Comparison of ENCODE assay signal across 9 cellular contexts in the genomic region with DNA sequence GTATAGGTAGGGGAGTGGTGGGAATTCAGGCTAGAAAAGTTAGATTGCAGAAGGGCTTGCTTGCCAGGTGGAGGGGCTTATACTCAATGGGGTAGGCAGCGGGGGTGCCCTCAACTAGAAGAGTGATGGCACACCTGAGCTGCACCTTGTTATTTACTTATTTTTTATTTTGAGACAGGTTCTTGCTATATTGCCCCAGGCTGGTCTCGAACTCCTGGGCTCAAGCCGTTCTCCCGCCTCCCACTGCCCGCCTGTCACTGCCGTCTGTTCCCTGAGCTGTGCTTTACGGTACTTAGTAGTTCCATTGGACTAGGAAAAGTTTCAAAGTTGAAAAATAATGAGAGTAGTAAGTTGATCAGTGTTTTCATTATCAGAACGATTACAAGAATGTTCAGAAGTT. TPM values are rescaled to one million over a fixed set of nuclear protein-coding genes. Genes with fewer than 3 reads are reported as not detected.
A peak's percentile ranks its signal among the peaks of the same experiment; 100 is the strongest.
DNase-seq lines count a peak whose midpoint lies in the region; ATAC-seq, FAIRE-seq and TF ChIP-seq lines count a peak whose summit lies in the region.
"Had no signal": no experiment of that assay in that cellular context is flagged by ENCODE, and none has a peak within 500 bp of the region (broad histone marks: within the 10 kb centered on the region; RNA-seq: fewer than 3 reads in every experiment).

No MANE protein-coding gene starts in this region.

- DNase-seq in A549 (ENCODE audit: low read depth in 1 of 2, low spot score in 1 of 2) (peak in 1 of 2 experiments; percentile 29), HFF-Myc (ENCODE audit: extremely low read depth, low read depth) (no peak), body of pancreas (peak in 1 of 4 donors; percentile 20), MV-4-11 (lab: John Stamatoyannopoulos, UW) (no peak), SKM-1 treated with dmso at 0.1 percent for 144 hours (lab: John Stamatoyannopoulos, UW; ENCODE audit: unreplicated experiment) (no peak)
- DNase-seq in activated CD8-positive, alpha-beta memory T cell treated with anti-CD3 and anti-CD28 coated beads, Interleukin-2, amount 50 U/mL, for 4 hours: no peak
- DNase-seq in stimulated activated CD4-positive, alpha-beta T cell treated with anti-CD3 and anti-CD28 coated beads, Interleukin-15, amount 100 ng/mL, for 24 hours: no peak
- DNase-seq: NCI-H1105 had no signal

- POLR2A ChIA-PET in A549 (lab: Yijun Ruan, JAX): interaction anchor here (0.8 kb wide), 1 partner anchor 31 kb away, joined by 3 read pairs; no protein-coding TSS in a partner anchor

- peaks cover 65% of the 10 kb centered on the region for H3K4me1 ChIP-seq in A549
- peaks cover 50% of the 10 kb centered on the region for H3K4me1 ChIP-seq in body of pancreas
- peaks cover 45% of the 10 kb centered on the region for H3K4me1 ChIP-seq in mononuclear cell (ENCODE audit: insufficient read depth, low read length)

- no peak for TF ChIP-seq CTCF in A549 (IDR thresholded peaks at IDR 0.05)
- TF ChIP-seq CTCF in HFF-Myc (IDR thresholded peaks at IDR 0.05; ENCODE audit: low read depth, low read length, missing control alignments): no peak
- no peak for TF ChIP-seq CTCF in body of pancreas (IDR thresholded peaks at IDR 0.05)

- H3K4me3 ChIP-seq in A549 (peak overlapping the region; percentile 85), HFF-Myc (replicated peaks; ENCODE audit: low read depth, low read length) (peak overlapping the region; percentile 67), body of pancreas (no peak overlapping the region), mononuclear cell (ENCODE audit: low read length) (peak overlapping the region; percentile 76)

- H3K27me3 ChIP-seq in body of pancreas (no peaks in the 10 kb centered on the region), mononuclear cell (ENCODE audit: insufficient read depth, low read length) (no peaks in the 10 kb centered on the region)

- FAIRE-seq in A549 (lab: Jason Lieb, UNC): no peak

- ATAC-seq in A549: no peak
- ATAC-seq in body of pancreas: no peak

- H3K27ac ChIP-seq in A549: peak overlapping the region; percentile 98 to 100
- peak overlapping the region in 3 of 4 donors; percentile 93 to 99 (median 97) for H3K27ac ChIP-seq in body of pancreas

- WGBS in A549 (ENCODE audit: missing lambda C conversion rate): 4% methylated on average over 8 of the region's 8 CpGs
- WGBS in body of pancreas, 2 donors: 22 to 23% methylated on average over 6 to 8 of the region's 8 CpGs

- peak overlapping the region; percentile 97 for H3K4me2 ChIP-seq in A549

- H3K9me3 ChIP-seq in A549: no peaks in the 10 kb centered on the region
- no peaks in the 10 kb centered on the region for H3K9me3 ChIP-seq in body of pancreas
- no peaks in the 10 kb centered on the region for H3K9me3 ChIP-seq in mononuclear cell (ENCODE audit: low read depth, low read length)

- TF ChIP-seq POLR2A in A549 (IDR thresholded peaks at IDR 0.05; ENCODE audit: low read length): no peak
- no peak for TF ChIP-seq POLR2A in body of pancreas (IDR thresholded peaks at IDR 0.05)

- no peaks in the 10 kb centered on the region for H3K36me3 ChIP-seq in body of pancreas (replicated peaks in 1 of 2; ENCODE audit: insufficient read depth in 1 of 2, low read depth in 2 of 2)

- TF ChIP-seq EP300 in A549 (IDR thresholded peaks at IDR 0.05): no peak

- TF ChIP-seq RAD21 in A549 (conservative IDR thresholded peaks at IDR 0.05 in 1 of 2, IDR thresholded peaks at IDR 0.05 in 1 of 2): no peak

- intact Hi-C loops in body of pancreas (cut with DNase I): no loop called here

- CTCF ChIA-PET in A549 (lab: Yijun Ruan, JAX): interaction anchor here (0.7 to 1.2 kb wide), 4 partner anchors 39 to 167 kb away, joined by 3 to 4 read pairs (median 3); no protein-coding TSS in a partner anchor

TF ChIP-seq in A549, 52 proteins besides CTCF, POLR2A, EP300 and RAD21:
- TF ChIP-seq HOXB5 (CRISPR knock-in tag; IDR thresholded peaks at IDR 0.05) (no peak), NPAS2 (CRISPR knock-in tag; IDR thresholded peaks at IDR 0.05; ENCODE audit: borderline replicate concordance) (no peak), MAZ (IDR thresholded peaks at IDR 0.05; ENCODE audit: borderline replicate concordance, low read depth, low read length) (no peak), E2F6 (IDR thresholded peaks at IDR 0.05; ENCODE audit: borderline replicate concordance, low read depth) (no peak), ELK1 (IDR thresholded peaks at IDR 0.05; ENCODE audit: low read depth, low read length) (no peak), SREBF2 (IDR thresholded peaks at IDR 0.05) (no peak), PHF8 (IDR thresholded peaks at IDR 0.05; ENCODE audit: borderline replicate concordance, low read depth) (no peak)
- TF ChIP-seq, protein P1, sequence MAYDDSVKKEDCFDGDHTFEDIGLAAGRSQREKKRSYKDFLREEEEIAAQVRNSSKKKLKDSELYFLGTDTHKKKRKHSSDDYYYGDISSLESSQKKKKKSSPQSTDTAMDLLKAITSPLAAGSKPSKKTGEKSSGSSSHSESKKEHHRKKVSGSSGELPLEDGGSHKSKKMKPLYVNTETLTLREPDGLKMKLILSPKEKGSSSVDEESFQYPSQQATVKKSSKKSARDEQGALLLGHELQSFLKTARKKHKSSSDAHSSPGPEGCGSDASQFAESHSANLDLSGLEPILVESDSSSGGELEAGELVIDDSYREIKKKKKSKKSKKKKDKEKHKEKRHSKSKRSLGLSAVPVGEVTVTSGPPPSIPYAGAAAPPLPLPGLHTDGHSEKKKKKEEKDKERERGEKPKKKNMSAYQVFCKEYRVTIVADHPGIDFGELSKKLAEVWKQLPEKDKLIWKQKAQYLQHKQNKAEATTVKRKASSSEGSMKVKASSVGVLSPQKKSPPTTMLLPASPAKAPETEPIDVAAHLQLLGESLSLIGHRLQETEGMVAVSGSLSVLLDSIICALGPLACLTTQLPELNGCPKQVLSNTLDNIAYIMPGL (CRISPR knock-in tag; IDR thresholded peaks at IDR 0.05; ENCODE audit: borderline replicate concordance): no peak
- TF ChIP-seq, protein P2, sequence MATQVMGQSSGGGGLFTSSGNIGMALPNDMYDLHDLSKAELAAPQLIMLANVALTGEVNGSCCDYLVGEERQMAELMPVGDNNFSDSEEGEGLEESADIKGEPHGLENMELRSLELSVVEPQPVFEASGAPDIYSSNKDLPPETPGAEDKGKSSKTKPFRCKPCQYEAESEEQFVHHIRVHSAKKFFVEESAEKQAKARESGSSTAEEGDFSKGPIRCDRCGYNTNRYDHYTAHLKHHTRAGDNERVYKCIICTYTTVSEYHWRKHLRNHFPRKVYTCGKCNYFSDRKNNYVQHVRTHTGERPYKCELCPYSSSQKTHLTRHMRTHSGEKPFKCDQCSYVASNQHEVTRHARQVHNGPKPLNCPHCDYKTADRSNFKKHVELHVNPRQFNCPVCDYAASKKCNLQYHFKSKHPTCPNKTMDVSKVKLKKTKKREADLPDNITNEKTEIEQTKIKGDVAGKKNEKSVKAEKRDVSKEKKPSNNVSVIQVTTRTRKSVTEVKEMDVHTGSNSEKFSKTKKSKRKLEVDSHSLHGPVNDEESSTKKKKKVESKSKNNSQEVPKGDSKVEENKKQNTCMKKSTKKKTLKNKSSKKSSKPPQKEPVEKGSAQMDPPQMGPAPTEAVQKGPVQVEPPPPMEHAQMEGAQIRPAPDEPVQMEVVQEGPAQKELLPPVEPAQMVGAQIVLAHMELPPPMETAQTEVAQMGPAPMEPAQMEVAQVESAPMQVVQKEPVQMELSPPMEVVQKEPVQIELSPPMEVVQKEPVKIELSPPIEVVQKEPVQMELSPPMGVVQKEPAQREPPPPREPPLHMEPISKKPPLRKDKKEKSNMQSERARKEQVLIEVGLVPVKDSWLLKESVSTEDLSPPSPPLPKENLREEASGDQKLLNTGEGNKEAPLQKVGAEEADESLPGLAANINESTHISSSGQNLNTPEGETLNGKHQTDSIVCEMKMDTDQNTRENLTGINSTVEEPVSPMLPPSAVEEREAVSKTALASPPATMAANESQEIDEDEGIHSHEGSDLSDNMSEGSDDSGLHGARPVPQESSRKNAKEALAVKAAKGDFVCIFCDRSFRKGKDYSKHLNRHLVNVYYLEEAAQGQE (IDR thresholded peaks at IDR 0.05): no peak

RNA-seq across cellular contexts. Expression of gene ZFX, which starts 2.0 kb away (rescaled TPM):
- polyA plus RNA-seq in A549 (2011; rRNA removed) (29.1 and 30.1 TPM in 2 replicates), A549 (2017; fragmentation: RNase III; extraction: RNeasy Plus Mini Kit Qiagen cat#74134 plus additional on column Dnase treatment) (18.0 to 21.3 TPM (median 18.1 TPM) in 3 replicates)
- 7.8 and 7.9 TPM in 2 replicates for polyA plus RNA-seq in A549 (2012; cell fraction: cytosol; rRNA removed)
- 7.9 and 9.4 TPM in 2 replicates for polyA plus RNA-seq in A549 (2012; cell fraction: nucleus; rRNA removed)
- polyA minus RNA-seq in A549 (2011; rRNA and poly(A)+ RNA removed): 59.7 and 60.2 TPM in 2 replicates
- total RNA-seq in body of pancreas (10 to 100 TPM; 23.4 to 28.3 TPM), mononuclear cell (129 TPM)

Comparison
In these comparisons a context has a peak if more than half of its experiments do, and no peak if none do; other contexts are left out.
1. H3K4me3 ChIP-seq: peak in A549 (single experiment), HFF-Myc (single experiment) and mononuclear cell (single experiment); none in body of pancreas (0 of 2).